In the genomic region with DNA sequence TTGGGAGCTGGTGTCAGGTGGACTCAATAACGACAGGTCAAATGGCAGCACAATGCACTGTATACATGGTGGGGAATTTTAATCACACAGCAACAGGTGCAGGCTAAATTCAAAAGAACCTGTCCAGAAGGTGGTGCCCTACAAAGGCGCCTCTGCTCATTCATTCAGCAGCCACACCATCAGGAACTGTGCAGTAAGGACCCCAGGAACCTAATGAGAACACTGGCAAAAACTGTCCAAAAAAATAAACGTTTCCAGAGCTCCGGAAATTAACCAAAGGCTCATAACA, we compare ENCODE assay signal across 26 cellular contexts. TPM values are rescaled to one million over a fixed set of nuclear protein-coding genes. Genes with fewer than 3 reads are reported as not detected.
A peak's percentile ranks its signal among the peaks of the same experiment; 100 is the strongest.
DNase-seq lines count a peak whose midpoint lies in the region; ATAC-seq and TF ChIP-seq lines count a peak whose summit lies in the region.
"Had no signal": no experiment of that assay in that cellular context is flagged by ENCODE, and none has a peak within 500 bp of the region (broad histone marks: within the 10 kb centered on the region; RNA-seq: fewer than 3 reads in every experiment).

No MANE protein-coding gene starts in this region.

- H3K4ac ChIP-seq in trophoblast cell (ENCODE audit: low read depth, low read length): no peak overlapping the region

- H2AFZ ChIP-seq in PC-3 (ENCODE audit: low read length) (no peak overlapping the region), trophoblast cell (ENCODE audit: insufficient read depth, low read length, poor library complexity) (no peak overlapping the region)

- H2BK5ac ChIP-seq in trophoblast cell (ENCODE audit: low read depth, low read length, poor library complexity): no peak overlapping the region

- ATAC-seq in PC-3 (no peak), gastroesophageal sphincter (no peak)
- ATAC-seq: activated naive CD8-positive, alpha-beta T cell treated with anti-CD3 and anti-CD28 coated beads, Interleukin-2, amount 50 U/mL, for 24 hours; activated T-helper 17 cell treated with anti-CD3 and anti-CD28 coated beads, Interleukin-2, amount 50 U/mL, for 72 hours; esophagus mucosa; left colon had no signal

- H3F3A ChIP-seq in PC-3 (ENCODE audit: low read length, unreplicated experiment): no peaks in the 10 kb centered on the region

- H3K4me2 ChIP-seq in PC-3 (ENCODE audit: low read length): no peak overlapping the region
- H3K4me2 ChIP-seq in trophoblast cell (ENCODE audit: low read length): no peak overlapping the region
- H3K4me2 ChIP-seq: KMS-11, SK-N-SH had no signal

- no peaks in the 10 kb centered on the region for H3K79me1 ChIP-seq in trophoblast cell (ENCODE audit: low read length)

- no peaks in the 10 kb centered on the region for H3K27me3 ChIP-seq in left ventricle myocardium inferior (ENCODE audit: low read depth)
- H3K27me3 ChIP-seq in PC-3 (ENCODE audit: low read length): no peaks in the 10 kb centered on the region
- H3K27me3 ChIP-seq in gastroesophageal sphincter: no peaks in the 10 kb centered on the region
- H3K27me3 ChIP-seq in uterus: no peaks in the 10 kb centered on the region
- H3K27me3 ChIP-seq in trophoblast cell (ENCODE audit: insufficient read depth, low read length): no peaks in the 10 kb centered on the region

- H3K9ac ChIP-seq in PC-3 (ENCODE audit: low read length) (no peak overlapping the region), trophoblast cell (ENCODE audit: low read length) (no peak overlapping the region)
- H3K9ac ChIP-seq: KMS-11, SK-N-SH had no signal

- H3K23ac ChIP-seq in trophoblast cell (ENCODE audit: low read length): no peak overlapping the region

- peaks cover 34% of the 10 kb centered on the region for H3K4me1 ChIP-seq in left ventricle myocardium inferior
- H3K4me1 ChIP-seq in PC-3 (ENCODE audit: insufficient read depth, low read length): peaks cover 22% of the 10 kb centered on the region
- H3K4me1 ChIP-seq in gastroesophageal sphincter: peaks cover 0 to 34% (median 22%) of the 10 kb centered on the region in 3 donors
- peaks cover 3 to 11% of the 10 kb centered on the region in 2 donors for H3K4me1 ChIP-seq in uterus
- peaks cover 12 to 20% of the 10 kb centered on the region in 2 experiments for H3K4me1 ChIP-seq in trophoblast cell (ENCODE audit: control insufficient read depth in 1 of 2, insufficient read depth in 2 of 2, low read length in 2 of 2)

- TF ChIP-seq POLR2A in gastroesophageal sphincter (IDR thresholded peaks at IDR 0.05) (no peak), uterus (IDR thresholded peaks at IDR 0.05) (no peak)

- H3K9me3 ChIP-seq in left ventricle myocardium inferior (replicated peaks) (peaks cover 15% of the 10 kb centered on the region), PC-3 (ENCODE audit: low read length) (no peaks in the 10 kb centered on the region), gastroesophageal sphincter (peaks cover 0 to 8% (median 0%) of the 10 kb centered on the region in 3 donors), uterus (peaks cover 0 to 5% of the 10 kb centered on the region in 2 donors), trophoblast cell (ENCODE audit: insufficient read depth, low read depth, low read length) (peaks cover 3% of the 10 kb centered on the region)
- H3K9me3 ChIP-seq: prostate gland, SK-N-SH had no signal

- POLR2A ChIA-PET in PC-3 (lab: Charles Lee; ENCODE audit: unreplicated experiment): no interaction called here

- BruUV-seq in PC-3 (replicated peaks; lab: Mats Ljungman, UMichigan): no TSS peak

- no peak overlapping the region for H2AK5ac ChIP-seq in trophoblast cell (ENCODE audit: low read length)

- no peaks in the 10 kb centered on the region for H3K9me2 ChIP-seq in PC-3 (replicated peaks; ENCODE audit: low read length)
- H3K9me2 ChIP-seq: SK-N-SH had no signal

- no peak overlapping the region for H4K12ac ChIP-seq in trophoblast cell (ENCODE audit: low read depth, low read length)

- no peak for TF ChIP-seq CTCF in left ventricle myocardium inferior (IDR thresholded peaks at IDR 0.05; ENCODE audit: borderline replicate concordance)
- no peak; the same call in 1 of the 2 replicates for TF ChIP-seq CTCF in PC-3 (conservative IDR thresholded peaks at IDR 0.05; ENCODE audit: low read depth, low read length)
- TF ChIP-seq CTCF in gastroesophageal sphincter (IDR thresholded peaks at IDR 0.05): no peak
- no peak for TF ChIP-seq CTCF in uterus (IDR thresholded peaks at IDR 0.05)

- 50 to 64% methylated on average over 2 of the region's 4 CpGs for WGBS in gastroesophageal sphincter (ENCODE audit: low coverage in 1 of 2), 2 donors
- WGBS in trophoblast cell (ENCODE audit: extremely low coverage, insufficient coverage, insufficient read length): no CpG with 5 or more reads among the region's 4 CpGs

- TF ChIP-seq EP300 in gastroesophageal sphincter (IDR thresholded peaks at IDR 0.05): no peak

- H3K27ac ChIP-seq in left ventricle myocardium inferior (replicated peaks) (peak overlapping the region; percentile 93), PC-3 (ENCODE audit: low read length) (no peak overlapping the region), gastroesophageal sphincter (peak overlapping the region in 3 of 4 donors; percentile 95 to 97 (median 95)), uterus (peak overlapping the region; percentile 89 to 94), trophoblast cell (ENCODE audit: low read depth, low read length) (no peak overlapping the region)
- H3K27ac ChIP-seq: C4-2B, KMS-11 had no signal

- no peak overlapping the region for H3K4me3 ChIP-seq in left ventricle myocardium inferior
- no peak overlapping the region for H3K4me3 ChIP-seq in PC-3 (ENCODE audit: low read length)
- H3K4me3 ChIP-seq in gastroesophageal sphincter: no peak overlapping the region
- no peak overlapping the region for H3K4me3 ChIP-seq in uterus
- no peak overlapping the region for H3K4me3 ChIP-seq in trophoblast cell (ENCODE audit: low read depth, low read length)
- H3K4me3 ChIP-seq: prostate gland had no signal

- no peak overlapping the region for H4K91ac ChIP-seq in trophoblast cell (ENCODE audit: low read depth, low read length)

- intact Hi-C loops in left ventricle myocardium inferior (cut with micrococcal nuclease): loop anchor here (5.0 kb wide), 1 partner anchor 60 kb away; no protein-coding TSS in a partner anchor
- intact Hi-C loops in cardiac septum (cut with DNase I): loop anchor here (5.0 kb wide), 2 partner anchors 55 to 295 kb away; a partner anchor contains a TSS
- intact Hi-C loops in PC-3 (cut with micrococcal nuclease): loop anchor here (10.0 kb wide), 1 partner anchor 293 kb away; no protein-coding TSS in a partner anchor
- intact Hi-C loops in uterus (cut with DNase I; ENCODE audit: low total_unique reads): loop anchor here (5.0 to 10.0 kb wide), 2 partner anchors 55 to 293 kb away; a partner anchor contains a TSS

- H3K79me2 ChIP-seq in PC-3 (ENCODE audit: low read length) (no peaks in the 10 kb centered on the region), trophoblast cell (ENCODE audit: control insufficient read depth, insufficient read depth, low read length, poor library complexity) (no peaks in the 10 kb centered on the region)

- DNase-seq in left ventricle myocardium inferior (no peak), cardiac septum (ENCODE audit: low spot score) (no peak), PC-3 (peak; percentile 15), uterus (no peak), NCI-H1930 (lab: John Stamatoyannopoulos, UW) (no peak), NCI-H1092 (lab: John Stamatoyannopoulos, UW) (no peak), trophoblast cell (no peak)
- DNase-seq: activated CD4-positive, CD25-positive, alpha-beta regulatory T cell treated with anti-CD3 and anti-CD28 coated beads, Interleukin-2, amount 50 U/mL, for 72 hours; activated naive CD8-positive, alpha-beta T cell treated with anti-CD3 and anti-CD28 coated beads, Interleukin-2, amount 50 U/mL, for 24 hours; DMS 273 treated with DMSO at 0.1 percent for 48 hours; left colon; midbrain; NCI-H1092 treated with DMSO at 0.1 percent for 48 hours; nephron progenitor cell; RPMI8226; SK-N-SH; stimulated activated CD4-positive, alpha-beta T cell treated with anti-CD3 and anti-CD28 coated beads, Interleukin-4, amount 100 ng/mL, for 24 hours; T1000 had no signal

- no peak overlapping the region for H2BK12ac ChIP-seq in trophoblast cell (ENCODE audit: low read length)

- H3K18ac ChIP-seq in trophoblast cell (ENCODE audit: low read length): no peak overlapping the region

- no peak overlapping the region for H3K14ac ChIP-seq in trophoblast cell (ENCODE audit: low read length)

- H3K36me3 ChIP-seq in left ventricle myocardium inferior: peaks cover 30% of the 10 kb centered on the region
- H3K36me3 ChIP-seq in PC-3 (ENCODE audit: low read depth, low read length): peaks cover 19% of the 10 kb centered on the region
- peaks cover 0 to 30% of the 10 kb centered on the region in 2 donors for H3K36me3 ChIP-seq in gastroesophageal sphincter
- H3K36me3 ChIP-seq in uterus: no peaks in the 10 kb centered on the region
- H3K36me3 ChIP-seq in trophoblast cell (ENCODE audit: control insufficient read depth in 1 of 2, insufficient read depth in 2 of 2, low read length in 2 of 2): peaks cover 14 to 19% of the 10 kb centered on the region in 2 experiments

- no peak overlapping the region for H2BK120ac ChIP-seq in trophoblast cell (ENCODE audit: insufficient read depth, low read length, poor library complexity)

- CTCF ChIA-PET in PC-3 (lab: Charles Lee): interaction anchor here (0.5 kb wide), 1 partner anchor 58 kb away, joined by 3 read pairs; no protein-coding TSS in a partner anchor

- no peaks in the 10 kb centered on the region for H4K20me1 ChIP-seq in PC-3 (ENCODE audit: low read length)

- no peak overlapping the region for H4K8ac ChIP-seq in trophoblast cell (ENCODE audit: low read depth, low read length)

RNA-seq across cellular contexts. Expression of a gene that starts 21.9 kb away (rescaled TPM):
- total RNA-seq in left ventricle myocardium inferior (0.41 TPM), cardiac septum (not detected), PC-3 (2014; rRNA removed) (0.11 TPM in 1 of 2 replicates, not detected in the other), gastroesophageal sphincter (1 to 10 TPM in 1 of 4 donors, under 1 TPM in 1, not detected in 2; 0.27 to 4.4 TPM), uterus (1 to 10 TPM in 2 of 4 donors, under 1 TPM in 1, not detected in 1; 0.73 to 2.9 (median 2.4) TPM)
- 0.16 and 0.26 TPM in 2 replicates for polyA plus RNA-seq in trophoblast cell (2013)
- total RNA-seq: activated T-helper 17 cell treated with anti-CD3 and anti-CD28 coated beads, Interleukin-2, amount 50 U/mL, for 72 hours; bronchial epithelial cell; esophagus mucosa; glomerular endothelial cell; prostate gland had no signal
- polyA plus RNA-seq: SK-N-SH had no signal

RNA-seq across cellular contexts. Expression of a gene that starts 52.0 kb away (rescaled TPM):
- 0.16 TPM for total RNA-seq in left ventricle myocardium inferior
- not detected for total RNA-seq in cardiac septum
- not detected in 2 replicates for total RNA-seq in PC-3 (2014; rRNA removed)
- total RNA-seq in gastroesophageal sphincter: 1 to 10 TPM; 2.6 to 8.2 (median 5.9) TPM
- total RNA-seq in uterus: 100 to 1,000 TPM in 1 of 4 donors, 10 to 100 TPM in 2, 1 to 10 TPM in 1; 3.2 to 100 (median 53.4) TPM
- polyA plus RNA-seq in trophoblast cell (2013): 6.0 and 7.3 TPM in 2 replicates

RNA-seq across cellular contexts. Expression of a gene that starts 57.8 kb away (rescaled TPM):
- total RNA-seq in left ventricle myocardium inferior (113 TPM), cardiac septum (113 TPM), PC-3 (2014; rRNA removed) (87.0 and 99.3 TPM in 2 replicates), gastroesophageal sphincter (100 to 1,000 TPM; 107 to 229 (median 155) TPM), uterus (100 to 1,000 TPM in 2 of 4 donors, 10 to 100 TPM in 2; 69.2 to 135 (median 102) TPM)
- polyA plus RNA-seq in trophoblast cell (2013): 145 and 153 TPM in 2 replicates

Comparison
In these comparisons a context has a peak if more than half of its experiments do, and no peak if none do; other contexts are left out.
1. H3K27ac ChIP-seq: peak in left ventricle myocardium inferior (single experiment), gastroesophageal sphincter (3 of 4) and uterus (2 of 2); none in PC-3 (single experiment) and trophoblast cell (single experiment).